8 cellular contexts compared by ENCODE assay signal in genomic region chr17:30291571-30292489, GRCh38. TPM values are rescaled to one million over a fixed set of nuclear protein-coding genes. Genes with fewer than 3 reads are reported as not detected.
DNase-seq lines count a peak whose midpoint lies in the region; ATAC-seq and TF ChIP-seq lines count a peak whose summit lies in the region.

TSS of gene BLMH (minus strand) at chr17:30291944. CDS start at chr17:30291819, 125 bp downstream.

- H3K36me3 ChIP-seq in PC-3 (ENCODE audit: low read depth, low read length), result peaks cover 4% of the 10 kb centered on the region; the same call in 1 of the 2 replicates
- H3K36me3 ChIP-seq in esophagus squamous epithelium, result peaks cover 0 to 25% (median 0%) of the 10 kb centered on the region in 3 donors

- intact Hi-C loops in PC-3 (cut with micrococcal nuclease) (no loop called here), esophagus squamous epithelium (cut with DNase I) (no loop called here)

- peaks cover 25% of the 10 kb centered on the region for H3K79me2 ChIP-seq in PC-3 (ENCODE audit: low read length)

- no peaks in the 10 kb centered on the region for H3F3A ChIP-seq in PC-3 (ENCODE audit: low read length, unreplicated experiment)

- ATAC-seq in HG03521 (IDR thresholded peaks at IDR 0.05; ENCODE audit: unreplicated experiment) (peak; percentile 70), PC-3 (peak; percentile 81)

- H2AFZ ChIP-seq in PC-3 (ENCODE audit: low read length), result peak within 1 kb of the TSS; percentile 97

- peak within 1 kb of the TSS; percentile 96 for H3K4me3 ChIP-seq in PC-3 (ENCODE audit: low read length)
- H3K4me3 ChIP-seq in esophagus squamous epithelium, result peak within 1 kb of the TSS; percentile 80 to 99 (median 89)

- POLR2A ChIA-PET in PC-3 (lab: Charles Lee; ENCODE audit: unreplicated experiment), result interaction anchor here (1.0 kb wide), 1 partner anchor 16 kb away, joined by 4 read pairs; no protein-coding TSS in a partner anchor

- WGBS in esophagus squamous epithelium, 2 donors, result 5 to 14% methylated on average over 2 to 5 of the region's 99 CpGs

- H4K20me1 ChIP-seq in PC-3 (ENCODE audit: low read length), result no peaks in the 10 kb centered on the region

- CTCF ChIA-PET in PC-3 (lab: Charles Lee), result no interaction called here

- peak in 2 of 4 donors; percentile 71 to 75 for TF ChIP-seq POLR2A in esophagus squamous epithelium (IDR thresholded peaks at IDR 0.05)

- peak within 1 kb of the TSS; percentile 84 for H3K9ac ChIP-seq in PC-3 (ENCODE audit: low read length)

- H3K27me3 ChIP-seq in PC-3 (ENCODE audit: low read length) (no peaks in the 10 kb centered on the region), esophagus squamous epithelium (no peaks in the 10 kb centered on the region)

- peaks cover 9% of the 10 kb centered on the region for H3K4me1 ChIP-seq in PC-3 (ENCODE audit: insufficient read depth, low read length)
- peaks cover 6 to 18% (median 11%) of the 10 kb centered on the region in 3 donors for H3K4me1 ChIP-seq in esophagus squamous epithelium

- H3K27ac ChIP-seq in C4-2B (peak within 1 kb of the TSS; percentile 90), PC-3 (ENCODE audit: low read length) (no peak within 1 kb of the TSS), esophagus squamous epithelium (peak within 1 kb of the TSS; percentile 71 to 86 (median 80))

- TF ChIP-seq CTCF in C4-2B (conservative IDR thresholded peaks at IDR 0.05), result no peak
- no peak for TF ChIP-seq CTCF in PC-3 (conservative IDR thresholded peaks at IDR 0.05; ENCODE audit: low read depth, low read length)
- no peak for TF ChIP-seq CTCF in esophagus squamous epithelium (IDR thresholded peaks at IDR 0.05)

- no peaks in the 10 kb centered on the region for H3K9me3 ChIP-seq in PC-3 (ENCODE audit: low read length)
- no peaks in the 10 kb centered on the region for H3K9me3 ChIP-seq in esophagus squamous epithelium

- no TSS peak for BruUV-seq in PC-3 (replicated peaks; lab: Mats Ljungman, UMichigan)

- peak within 1 kb of the TSS; percentile 89 for H3K4me2 ChIP-seq in PC-3 (ENCODE audit: low read length)

- H3K9me2 ChIP-seq in PC-3 (replicated peaks; ENCODE audit: low read length), result no peaks in the 10 kb centered on the region

- DNase-seq in GM19240 (ENCODE audit: insufficient read length, low spot score) (peak; percentile 82), PC-3 (peak; percentile 70), esophagus squamous epithelium (lab: John Stamatoyannopoulos, UW) (no peak), myocyte (ENCODE audit: low read depth) (peak; percentile 84)
- DNase-seq in activated T-cell treated with anti-CD3 and anti-CD28 coated beads, Interleukin-2, amount 50 U/mL, for 48 hours, result peak; percentile 85 to 90
- peak; percentile 68 to 85 for DNase-seq in stimulated activated CD8-positive, alpha-beta memory T cell treated with anti-CD3 and anti-CD28 coated beads, Interleukin-7, amount 100 ng/mL, for 4 hours (ENCODE audit: low read depth in 2 of 2)

RNA-seq across cellular contexts. Expression of gene BLMH, which starts in this region (rescaled TPM):
- 15.9 and 19.1 TPM in 2 replicates for total RNA-seq in PC-3 (2014; rRNA removed)
- 10 to 100 TPM; 18.4 to 41.4 (median 28.4) TPM for total RNA-seq in esophagus squamous epithelium
- total RNA-seq in myocyte, result 19.8 and 24.1 TPM in 2 replicates
- 22.8 TPM for polyA plus RNA-seq in myocyte (2012)
